Comparison of ENCODE assay signal across 7 cellular contexts in genomic region chr19:3075605-3076431, GRCh38. TPM values are rescaled to one million over a fixed set of nuclear protein-coding genes. Genes with fewer than 3 reads are reported as not detected.
DNase-seq lines count a peak whose midpoint lies in the region; ATAC-seq, FAIRE-seq and TF ChIP-seq lines count a peak whose summit lies in the region.

No MANE protein-coding gene starts in this region.

- no peaks in the 10 kb centered on the region for H3K27me3 ChIP-seq in endothelial cell of umbilical vein (ENCODE audit: control insufficient read depth in 2 of 2, insufficient read depth in 2 of 2, low read length in 2 of 2)
- H3K27me3 ChIP-seq in suprapubic skin = no peaks in the 10 kb centered on the region

- H3K4me3 ChIP-seq in endothelial cell of umbilical vein (replicated peaks in 1 of 3; ENCODE audit: insufficient read depth in 1 of 3, low read depth in 1 of 3, low read length in 3 of 3) = no peak overlapping the region
- peak overlapping the region; percentile 6 for H3K4me3 ChIP-seq in suprapubic skin

- H3K79me2 ChIP-seq in endothelial cell of umbilical vein (ENCODE audit: control insufficient read depth, insufficient read depth, low read length) = no peaks in the 10 kb centered on the region

- 11% methylated on average over 33 of the region's 41 CpGs for WGBS in suprapubic skin

- TF ChIP-seq POLR2A in endothelial cell of umbilical vein (IDR thresholded peaks at IDR 0.05; ENCODE audit: low read depth, low read length) (no peak), suprapubic skin (IDR thresholded peaks at IDR 0.05) (no peak)

- peak overlapping the region; percentile 40 for H3K4me2 ChIP-seq in endothelial cell of umbilical vein (ENCODE audit: insufficient read depth, low read length)

- TF ChIP-seq CTCF in GM12873 (IDR thresholded peaks at IDR 0.05; ENCODE audit: insufficient read depth, low read depth, low read length, missing control alignments) (peak; percentile 94), endothelial cell of umbilical vein (IDR thresholded peaks at IDR 0.05; ENCODE audit: extremely low read depth in 1 of 2, insufficient read depth in 1 of 2, low read depth in 1 of 2, low read length in 2 of 2) (peak; percentile 92 to 97), neural crest cell (conservative IDR thresholded peaks at IDR 0.05) (peak; percentile 90), suprapubic skin (IDR thresholded peaks at IDR 0.05) (peak; percentile 90 to 96)

- H3K27ac ChIP-seq in endothelial cell of umbilical vein (ENCODE audit: insufficient read depth, low read depth, low read length) (no peak overlapping the region), suprapubic skin (no peak overlapping the region)

- peaks cover 2% of the 10 kb centered on the region for H3K4me1 Mint-ChIP-seq in activated CD8-positive, alpha-beta T cell treated with anti-CD3 and anti-CD28 coated beads, Interleukin-2, amount 10 ng/mL, durations not matched to agents 7 days and 5 days (ENCODE audit: low read depth)
- H3K4me1 Mint-ChIP-seq in neural crest cell = no peaks in the 10 kb centered on the region

- peak; percentile 61 for FAIRE-seq in endothelial cell of umbilical vein (lab: Jason Lieb, UNC)

- H3K36me3 Mint-ChIP-seq in activated CD8-positive, alpha-beta T cell treated with anti-CD3 and anti-CD28 coated beads, Interleukin-2, amount 10 ng/mL, durations not matched to agents 7 days and 5 days (ENCODE audit: low read depth) = no peaks in the 10 kb centered on the region
- no peaks in the 10 kb centered on the region for H3K36me3 Mint-ChIP-seq in neural crest cell (ENCODE audit: low read depth)

- no peaks in the 10 kb centered on the region for H4K20me1 ChIP-seq in endothelial cell of umbilical vein (replicated peaks; ENCODE audit: control insufficient read depth, extremely low read depth, insufficient read depth, low read length)

- POLR2A ChIA-PET in activated CD8-positive, alpha-beta T cell treated with anti-CD3 and anti-CD28 coated beads, Interleukin-2, amount 10 ng/mL, durations not matched to agents 7 days and 5 days (lab: Charles Lee) = interaction anchor here (0.6 to 0.9 kb wide), 2 partner anchors 12 to 28 kb away, joined by 3 read pairs; no protein-coding TSS in a partner anchor
- POLR2A ChIA-PET in endothelial cell of umbilical vein (lab: Charles Lee) = no interaction called here

- dilution Hi-C loops in endothelial cell of umbilical vein (cut with MboI; ENCODE audit: extremely low pct_ligation_motif_present, low sequenced_read_pairs) = no loop called here

- H3K27ac Mint-ChIP-seq in activated CD8-positive, alpha-beta T cell treated with anti-CD3 and anti-CD28 coated beads, Interleukin-2, amount 10 ng/mL, durations not matched to agents 7 days and 5 days = no peak overlapping the region
- H3K27ac Mint-ChIP-seq in neural crest cell (ENCODE audit: unreplicated experiment) = no peak overlapping the region

- peak; percentile 22 for DNase-seq in NCI-H2029 treated with DMSO at 0.1 percent for 48 hours (lab: John Stamatoyannopoulos, UW)
- DNase-seq in activated CD8-positive, alpha-beta T cell treated with anti-CD3 and anti-CD28 coated beads, Interleukin-2, amount 10 ng/mL, durations not matched to agents 7 days and 5 days = peak; percentile 79
- DNase-seq in endothelial cell of umbilical vein (ENCODE audit: low read depth, low spot score) = peak; percentile 49
- peak; percentile 63 for DNase-seq in neural crest cell (ENCODE audit: low read depth, low spot score)
- DNase-seq in suprapubic skin (ENCODE audit: low spot score in 2 of 2) = no peak

- no peaks in the 10 kb centered on the region for H3K4me1 ChIP-seq in endothelial cell of umbilical vein (ENCODE audit: control insufficient read depth, extremely low read depth, insufficient read depth, low read length)
- H3K4me1 ChIP-seq in suprapubic skin = peaks cover 17% of the 10 kb centered on the region

- no peak overlapping the region for H3K4me3 Mint-ChIP-seq in activated CD8-positive, alpha-beta T cell treated with anti-CD3 and anti-CD28 coated beads, Interleukin-2, amount 10 ng/mL, durations not matched to agents 7 days and 5 days
- H3K4me3 Mint-ChIP-seq in neural crest cell = no peak overlapping the region

- no peaks in the 10 kb centered on the region for H3K27me3 Mint-ChIP-seq in activated CD8-positive, alpha-beta T cell treated with anti-CD3 and anti-CD28 coated beads, Interleukin-2, amount 10 ng/mL, durations not matched to agents 7 days and 5 days (ENCODE audit: low read depth)
- peaks cover 28% of the 10 kb centered on the region for H3K27me3 Mint-ChIP-seq in neural crest cell (ENCODE audit: low read depth)

- no peak for TF ChIP-seq EP300 in suprapubic skin (IDR thresholded peaks at IDR 0.05)

- no peaks in the 10 kb centered on the region for H3K9me1 ChIP-seq in endothelial cell of umbilical vein (replicated peaks; ENCODE audit: control insufficient read depth, extremely low read depth, insufficient read depth, low read length)

- H3K9me3 ChIP-seq in endothelial cell of umbilical vein (replicated peaks; ENCODE audit: control insufficient read depth, insufficient read depth, low read length) (no peaks in the 10 kb centered on the region), suprapubic skin (no peaks in the 10 kb centered on the region)

- H2AFZ ChIP-seq in endothelial cell of umbilical vein (ENCODE audit: low read depth, low read length) = peak overlapping the region; percentile 54

- H3K9me3 Mint-ChIP-seq in activated CD8-positive, alpha-beta T cell treated with anti-CD3 and anti-CD28 coated beads, Interleukin-2, amount 10 ng/mL, durations not matched to agents 7 days and 5 days (ENCODE audit: insufficient read depth) = no peaks in the 10 kb centered on the region
- no peaks in the 10 kb centered on the region for H3K9me3 Mint-ChIP-seq in neural crest cell

- ATAC-seq in activated CD8-positive, alpha-beta T cell treated with anti-CD3 and anti-CD28 coated beads, Interleukin-2, amount 10 ng/mL, durations not matched to agents 7 days and 5 days = peak; percentile 81
- ATAC-seq in GM19328 (IDR thresholded peaks at IDR 0.05; ENCODE audit: unreplicated experiment) = no peak

- H3K36me3 ChIP-seq in endothelial cell of umbilical vein (ENCODE audit: control insufficient read depth in 2 of 2, extremely low read depth in 1 of 2, insufficient read depth in 2 of 2, low read length in 2 of 2) (no peaks in the 10 kb centered on the region), suprapubic skin (no peaks in the 10 kb centered on the region)

- intact Hi-C loops in endothelial cell of umbilical vein (cut with micrococcal nuclease) = loop anchor here (1.0 kb wide), 4 partner anchors 28 to 114 kb away; no protein-coding TSS in a partner anchor

- CTCF ChIA-PET in activated CD8-positive, alpha-beta T cell treated with anti-CD3 and anti-CD28 coated beads, Interleukin-2, amount 10 ng/mL, durations not matched to agents 7 days and 5 days (lab: Charles Lee) = interaction anchor here (0.8 to 6.2 kb wide), 18 partner anchors 9 to 125 kb away, joined by 3 to 47 read pairs (median 4); partner anchors contain the start of gene GNA11
- CTCF ChIA-PET in endothelial cell of umbilical vein (lab: Charles Lee) = interaction anchor here (0.6 to 3.8 kb wide), 20 partner anchors 9 to 134 kb away, joined by 3 to 75 read pairs (median 3); no protein-coding TSS in a partner anchor

- no peak overlapping the region for H3K9ac ChIP-seq in endothelial cell of umbilical vein (replicated peaks; ENCODE audit: extremely low read depth, insufficient read depth, low read length)

- no TSS peak for BruUV-seq in endothelial cell of umbilical vein (replicated peaks; lab: Mats Ljungman, UMichigan)

TF ChIP-seq in endothelial cell of umbilical vein, 7 proteins besides CTCF, POLR2A, EP300 and RAD21 (continues in another document):
- TF ChIP-seq EZH2 (IDR thresholded peaks at IDR 0.05; ENCODE audit: borderline replicate concordance, low read depth, low read length, severe bottlenecking) = no peak

RNA-seq across cellular contexts. Expression of gene TLE5, which starts 13.5 kb away (rescaled TPM):
- 100 to 1,000 TPM; 635 to 655 TPM for total RNA-seq in activated CD8-positive, alpha-beta T cell treated with anti-CD3 and anti-CD28 coated beads, Interleukin-2, amount 10 ng/mL, durations not matched to agents 7 days and 5 days
- total RNA-seq in endothelial cell of umbilical vein (393 and 394 TPM in 2 replicates), neural crest cell (244 and 247 TPM in 2 replicates), suprapubic skin (100 to 1,000 TPM; 339 to 403 (median 382) TPM)
- 574 and 716 TPM in 2 replicates for polyA plus RNA-seq in endothelial cell of umbilical vein
- 342 and 469 TPM in 2 replicates for polyA plus RNA-seq in endothelial cell of umbilical vein (2011; cell fraction: cytosol; rRNA removed)
- polyA plus RNA-seq in endothelial cell of umbilical vein (2011; cell fraction: nucleus; rRNA removed) = 404 and 491 TPM in 2 replicates
- 384 and 600 TPM in 2 replicates for polyA plus RNA-seq in endothelial cell of umbilical vein (2012)
- polyA minus RNA-seq in endothelial cell of umbilical vein = 371 and 416 TPM in 2 replicates
- 404 TPM for polyA minus RNA-seq in endothelial cell of umbilical vein (2011; cell fraction: cytosol; rRNA and poly(A)+ RNA removed)
- polyA minus RNA-seq in endothelial cell of umbilical vein (2011; cell fraction: nucleus; rRNA and poly(A)+ RNA removed) = 69.0 and 101 TPM in 2 replicates

RNA-seq across cellular contexts. Expression of gene GNA11, which starts 18.3 kb away (rescaled TPM):
- total RNA-seq in activated CD8-positive, alpha-beta T cell treated with anti-CD3 and anti-CD28 coated beads, Interleukin-2, amount 10 ng/mL, durations not matched to agents 7 days and 5 days = under 1 TPM; 0.08 to 0.71 TPM
- total RNA-seq in endothelial cell of umbilical vein (76.8 and 78.1 TPM in 2 replicates), neural crest cell (40.6 and 42.5 TPM in 2 replicates), suprapubic skin (10 to 100 TPM; 49.9 to 76.2 (median 57.1) TPM)
- 34.7 and 35.1 TPM in 2 replicates for polyA plus RNA-seq in endothelial cell of umbilical vein
- polyA plus RNA-seq in endothelial cell of umbilical vein (2011; cell fraction: cytosol; rRNA removed) = 48.9 and 52.2 TPM in 2 replicates
- 40.1 and 41.4 TPM in 2 replicates for polyA plus RNA-seq in endothelial cell of umbilical vein (2011; cell fraction: nucleus; rRNA removed)
- polyA plus RNA-seq in endothelial cell of umbilical vein (2012) = 54.2 and 62.8 TPM in 2 replicates
- 43.7 and 51.4 TPM in 2 replicates for polyA minus RNA-seq in endothelial cell of umbilical vein
- polyA minus RNA-seq in endothelial cell of umbilical vein (2011; cell fraction: cytosol; rRNA and poly(A)+ RNA removed) = 18.5 TPM
- polyA minus RNA-seq in endothelial cell of umbilical vein (2011; cell fraction: nucleus; rRNA and poly(A)+ RNA removed) = 13.8 and 21.1 TPM in 2 replicates

RNA-seq across cellular contexts. Expression of gene TLE2, which starts 46.7 kb away (rescaled TPM):
- under 1 TPM; 0.24 to 0.57 TPM for total RNA-seq in activated CD8-positive, alpha-beta T cell treated with anti-CD3 and anti-CD28 coated beads, Interleukin-2, amount 10 ng/mL, durations not matched to agents 7 days and 5 days
- total RNA-seq in endothelial cell of umbilical vein (38.8 and 42.5 TPM in 2 replicates), neural crest cell (0.73 and 1.4 TPM in 2 replicates), suprapubic skin (10 to 100 TPM; 18.2 to 35.6 (median 27.3) TPM)
- polyA plus RNA-seq in endothelial cell of umbilical vein = 32.0 and 38.3 TPM in 2 replicates
- polyA plus RNA-seq in endothelial cell of umbilical vein (2011; cell fraction: cytosol; rRNA removed) = 18.1 and 24.3 TPM in 2 replicates
- 83.7 and 102 TPM in 2 replicates for polyA plus RNA-seq in endothelial cell of umbilical vein (2011; cell fraction: nucleus; rRNA removed)
- polyA plus RNA-seq in endothelial cell of umbilical vein (2012) = 24.2 and 43.0 TPM in 2 replicates
- 13.2 and 18.9 TPM in 2 replicates for polyA minus RNA-seq in endothelial cell of umbilical vein
- 14.4 TPM for polyA minus RNA-seq in endothelial cell of umbilical vein (2011; cell fraction: cytosol; rRNA and poly(A)+ RNA removed)
- 13.9 and 23.3 TPM in 2 replicates for polyA minus RNA-seq in endothelial cell of umbilical vein (2011; cell fraction: nucleus; rRNA and poly(A)+ RNA removed)

Comparison
In these comparisons a context has a peak if more than half of its experiments do, and no peak if none do; other contexts are left out.
1. DNase-seq: peak in NCI-H2029 treated with DMSO at 0.1 percent for 48 hours (single experiment), activated CD8-positive, alpha-beta T cell treated with anti-CD3 and anti-CD28 coated beads, Interleukin-2, amount 10 ng/mL, durations not matched to agents 7 days and 5 days (single experiment), endothelial cell of umbilical vein (single experiment) and neural crest cell (single experiment); none in suprapubic skin (0 of 2).
2. RNA of gene GNA11, which starts 18.3 kb away (total RNA-seq): 76.8 to 78.1 TPM in endothelial cell of umbilical vein, 49.9 to 76.2 TPM in suprapubic skin and 40.6 to 42.5 TPM in neural crest cell; 0.08 to 0.71 TPM in activated CD8-positive, alpha-beta T cell treated with anti-CD3 and anti-CD28 coated beads, Interleukin-2, amount 10 ng/mL, durations not matched to agents 7 days and 5 days; every median in the first group is over 10 times any median in the second.
3. Peak in every context shown above with its lines, with median percentiles within 50 percentile points of each other: CTCF ChIP-seq.